Comparison of ENCODE assay signal across 1 cellular context in the genomic region with DNA sequence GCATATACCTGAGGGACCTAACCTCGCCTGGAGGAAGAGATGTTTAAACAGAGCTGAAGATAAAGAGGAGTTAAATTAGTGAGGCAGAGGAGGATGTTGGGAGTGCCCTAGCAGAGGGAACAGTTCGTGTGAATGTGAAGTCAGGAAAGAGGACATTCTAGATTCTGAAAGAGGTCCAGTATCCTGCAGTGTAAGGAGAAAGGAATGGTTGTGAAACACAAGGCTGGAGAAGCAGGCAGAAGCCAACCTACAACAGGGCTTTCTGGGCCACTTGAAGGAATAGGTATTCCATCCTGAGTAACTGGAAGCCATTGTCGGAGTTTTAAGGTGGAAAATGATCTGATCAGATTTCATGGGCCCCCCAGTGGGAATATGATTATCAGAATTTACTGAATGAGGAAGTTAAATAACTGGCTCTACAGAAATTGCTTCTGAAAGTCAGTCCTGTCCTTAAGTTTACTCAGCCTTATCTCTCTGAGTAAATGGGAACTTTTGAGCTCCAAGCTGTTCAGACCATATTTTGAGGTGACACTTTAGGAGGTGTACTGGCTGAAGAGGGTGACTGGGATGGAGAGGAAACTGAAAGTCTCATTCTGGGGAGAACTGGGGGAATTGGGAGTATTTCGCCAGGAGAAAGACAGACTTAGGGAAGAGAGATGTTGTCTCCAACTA.
TF ChIP-seq lines count a peak whose summit lies in the region.

No MANE protein-coding gene starts in this region.

TF ChIP-seq in GM12878, 131 proteins besides CTCF, POLR2A, EP300 and RAD21 (continued from another document):
- TF ChIP-seq, protein P1, sequence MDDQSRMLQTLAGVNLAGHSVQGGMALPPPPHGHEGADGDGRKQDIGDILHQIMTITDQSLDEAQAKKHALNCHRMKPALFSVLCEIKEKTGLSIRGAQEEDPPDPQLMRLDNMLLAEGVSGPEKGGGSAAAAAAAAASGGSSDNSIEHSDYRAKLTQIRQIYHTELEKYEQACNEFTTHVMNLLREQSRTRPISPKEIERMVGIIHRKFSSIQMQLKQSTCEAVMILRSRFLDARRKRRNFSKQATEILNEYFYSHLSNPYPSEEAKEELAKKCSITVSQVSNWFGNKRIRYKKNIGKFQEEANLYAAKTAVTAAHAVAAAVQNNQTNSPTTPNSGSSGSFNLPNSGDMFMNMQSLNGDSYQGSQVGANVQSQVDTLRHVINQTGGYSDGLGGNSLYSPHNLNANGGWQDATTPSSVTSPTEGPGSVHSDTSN (IDR thresholded peaks at IDR 0.05; ENCODE audit: insufficient replicate concordance, low read depth, low read length): no peak
- TF ChIP-seq, protein P2, sequence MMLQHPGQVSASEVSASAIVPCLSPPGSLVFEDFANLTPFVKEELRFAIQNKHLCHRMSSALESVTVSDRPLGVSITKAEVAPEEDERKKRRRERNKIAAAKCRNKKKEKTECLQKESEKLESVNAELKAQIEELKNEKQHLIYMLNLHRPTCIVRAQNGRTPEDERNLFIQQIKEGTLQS (IDR thresholded peaks at IDR 0.05; ENCODE audit: borderline replicate concordance, extremely low read depth, low read depth, low read length): no peak
- TF ChIP-seq NBN (IDR thresholded peaks at IDR 0.05) (no peak), HDAC6 (IDR thresholded peaks at IDR 0.05; ENCODE audit: unreplicated experiment) (no peak), MXI1 (IDR thresholded peaks at IDR 0.05; ENCODE audit: low read depth, low read length) (no peak), IKZF2 (IDR thresholded peaks at IDR 0.05) (no peak), SMAD5 (IDR thresholded peaks at IDR 0.05; ENCODE audit: low read depth) (no peak), CEBPB (IDR thresholded peaks at IDR 0.05; ENCODE audit: borderline replicate concordance in 1 of 2, low read depth in 2 of 2, low read length in 2 of 2) (no peak), RELA (IDR thresholded peaks at IDR 0.05; ENCODE audit: borderline replicate concordance, partially characterized antibody) (no peak), EGR1 (IDR thresholded peaks at IDR 0.05; ENCODE audit: borderline replicate concordance in 1 of 2, low read depth in 2 of 2, low read length in 2 of 2) (no peak)
- TF ChIP-seq, protein P3, sequence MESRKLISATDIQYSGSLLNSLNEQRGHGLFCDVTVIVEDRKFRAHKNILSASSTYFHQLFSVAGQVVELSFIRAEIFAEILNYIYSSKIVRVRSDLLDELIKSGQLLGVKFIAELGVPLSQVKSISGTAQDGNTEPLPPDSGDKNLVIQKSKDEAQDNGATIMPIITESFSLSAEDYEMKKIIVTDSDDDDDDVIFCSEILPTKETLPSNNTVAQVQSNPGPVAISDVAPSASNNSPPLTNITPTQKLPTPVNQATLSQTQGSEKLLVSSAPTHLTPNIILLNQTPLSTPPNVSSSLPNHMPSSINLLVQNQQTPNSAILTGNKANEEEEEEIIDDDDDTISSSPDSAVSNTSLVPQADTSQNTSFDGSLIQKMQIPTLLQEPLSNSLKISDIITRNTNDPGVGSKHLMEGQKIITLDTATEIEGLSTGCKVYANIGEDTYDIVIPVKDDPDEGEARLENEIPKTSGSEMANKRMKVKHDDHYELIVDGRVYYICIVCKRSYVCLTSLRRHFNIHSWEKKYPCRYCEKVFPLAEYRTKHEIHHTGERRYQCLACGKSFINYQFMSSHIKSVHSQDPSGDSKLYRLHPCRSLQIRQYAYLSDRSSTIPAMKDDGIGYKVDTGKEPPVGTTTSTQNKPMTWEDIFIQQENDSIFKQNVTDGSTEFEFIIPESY (IDR thresholded peaks at IDR 0.05): no peak
- TF ChIP-seq, protein P4, sequence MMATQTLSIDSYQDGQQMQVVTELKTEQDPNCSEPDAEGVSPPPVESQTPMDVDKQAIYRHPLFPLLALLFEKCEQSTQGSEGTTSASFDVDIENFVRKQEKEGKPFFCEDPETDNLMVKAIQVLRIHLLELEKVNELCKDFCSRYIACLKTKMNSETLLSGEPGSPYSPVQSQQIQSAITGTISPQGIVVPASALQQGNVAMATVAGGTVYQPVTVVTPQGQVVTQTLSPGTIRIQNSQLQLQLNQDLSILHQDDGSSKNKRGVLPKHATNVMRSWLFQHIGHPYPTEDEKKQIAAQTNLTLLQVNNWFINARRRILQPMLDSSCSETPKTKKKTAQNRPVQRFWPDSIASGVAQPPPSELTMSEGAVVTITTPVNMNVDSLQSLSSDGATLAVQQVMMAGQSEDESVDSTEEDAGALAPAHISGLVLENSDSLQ (IDR thresholded peaks at IDR 0.05): no peak
- TF ChIP-seq, protein P5, sequence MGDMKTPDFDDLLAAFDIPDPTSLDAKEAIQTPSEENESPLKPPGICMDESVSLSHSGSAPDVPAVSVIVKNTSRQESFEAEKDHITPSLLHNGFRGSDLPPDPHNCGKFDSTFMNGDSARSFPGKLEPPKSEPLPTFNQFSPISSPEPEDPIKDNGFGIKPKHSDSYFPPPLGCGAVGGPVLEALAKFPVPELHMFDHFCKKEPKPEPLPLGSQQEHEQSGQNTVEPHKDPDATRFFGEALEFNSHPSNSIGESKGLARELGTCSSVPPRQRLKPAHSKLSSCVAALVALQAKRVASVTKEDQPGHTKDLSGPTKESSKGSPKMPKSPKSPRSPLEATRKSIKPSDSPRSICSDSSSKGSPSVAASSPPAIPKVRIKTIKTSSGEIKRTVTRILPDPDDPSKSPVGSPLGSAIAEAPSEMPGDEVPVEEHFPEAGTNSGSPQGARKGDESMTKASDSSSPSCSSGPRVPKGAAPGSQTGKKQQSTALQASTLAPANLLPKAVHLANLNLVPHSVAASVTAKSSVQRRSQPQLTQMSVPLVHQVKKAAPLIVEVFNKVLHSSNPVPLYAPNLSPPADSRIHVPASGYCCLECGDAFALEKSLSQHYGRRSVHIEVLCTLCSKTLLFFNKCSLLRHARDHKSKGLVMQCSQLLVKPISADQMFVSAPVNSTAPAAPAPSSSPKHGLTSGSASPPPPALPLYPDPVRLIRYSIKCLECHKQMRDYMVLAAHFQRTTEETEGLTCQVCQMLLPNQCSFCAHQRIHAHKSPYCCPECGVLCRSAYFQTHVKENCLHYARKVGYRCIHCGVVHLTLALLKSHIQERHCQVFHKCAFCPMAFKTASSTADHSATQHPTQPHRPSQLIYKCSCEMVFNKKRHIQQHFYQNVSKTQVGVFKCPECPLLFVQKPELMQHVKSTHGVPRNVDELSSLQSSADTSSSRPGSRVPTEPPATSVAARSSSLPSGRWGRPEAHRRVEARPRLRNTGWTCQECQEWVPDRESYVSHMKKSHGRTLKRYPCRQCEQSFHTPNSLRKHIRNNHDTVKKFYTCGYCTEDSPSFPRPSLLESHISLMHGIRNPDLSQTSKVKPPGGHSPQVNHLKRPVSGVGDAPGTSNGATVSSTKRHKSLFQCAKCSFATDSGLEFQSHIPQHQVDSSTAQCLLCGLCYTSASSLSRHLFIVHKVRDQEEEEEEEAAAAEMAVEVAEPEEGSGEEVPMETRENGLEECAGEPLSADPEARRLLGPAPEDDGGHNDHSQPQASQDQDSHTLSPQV (IDR thresholded peaks at IDR 0.05): no peak
